Comparison of ENCODE assay signal across 16 cellular contexts in genomic region chr11:111334495-111335123, GRCh38. TPM values are rescaled to one million over a fixed set of nuclear protein-coding genes. Genes with fewer than 3 reads are reported as not detected.
DNase-seq lines count a peak whose midpoint lies in the region; ATAC-seq lines count a peak whose summit lies in the region.
"Had no signal": no experiment of that assay in that cellular context is flagged by ENCODE, and none has a peak within 500 bp of the region (broad histone marks: within the 10 kb centered on the region; RNA-seq: fewer than 3 reads in every experiment).

No MANE protein-coding gene starts in this region.

- DNase-seq in COR-L47 (lab: John Stamatoyannopoulos, UW) (peak; percentile 73), NCI-H1436 treated with DMSO at 0.1 percent for 48 hours (lab: John Stamatoyannopoulos, UW) (peak; percentile 47), NCI-H774 (lab: John Stamatoyannopoulos, UW) (peak; percentile 83), left lobe of liver (ENCODE audit: low spot score) (peak; percentile 90)
- DNase-seq: activated naive CD4-positive, alpha-beta T cell; cerebellar nuclear complex; erythroblast; hippocampal formation; MM.1S; posterior cingulate gyrus; stimulated activated CD4-positive, alpha-beta T cell treated with anti-CD3 and anti-CD28 coated beads, Interleukin-1b, Interleukin-23, amount 100 ng/mL, for 48 hours had no signal

- ATAC-seq in left lobe of liver (peak; percentile 81), GM19023 (IDR thresholded peaks at IDR 0.05; ENCODE audit: unreplicated experiment) (no peak), HG03175 (IDR thresholded peaks at IDR 0.05; ENCODE audit: unreplicated experiment) (no peak), HG02610 (IDR thresholded peaks at IDR 0.05; ENCODE audit: unreplicated experiment) (no peak)
- ATAC-seq in activated CD4-positive, CD25-positive, alpha-beta regulatory T cell treated with anti-CD3 and anti-CD28 coated beads, Interleukin-2, amount 50 U/mL, for 24 hours = no peak
- ATAC-seq: stimulated activated effector memory CD8-positive, alpha-beta T cell treated with anti-CD3 and anti-CD28 coated beads, Interleukin-12 subunit alpha, Interleukin-12 subunit beta, amount 100 ng/mL, for 72 hours had no signal

RNA-seq across cellular contexts. Expression of gene POU2AF3, which starts 36.3 kb away (rescaled TPM):
- total RNA-seq in left lobe of liver = 0.58 TPM

RNA-seq across cellular contexts. Expression of gene POU2AF1, which starts 44.5 kb away (rescaled TPM):
- 0.38 TPM for total RNA-seq in left lobe of liver
